21 cellular contexts compared by ENCODE assay signal in genomic region chr7:123673137-123673732, GRCh38. TPM values are rescaled to one million over a fixed set of nuclear protein-coding genes. Genes with fewer than 3 reads are reported as not detected.
A peak's percentile ranks its signal among the peaks of the same experiment; 100 is the strongest.
DNase-seq lines count a peak whose midpoint lies in the region; ATAC-seq, FAIRE-seq and TF ChIP-seq lines count a peak whose summit lies in the region.
"Had no signal": no experiment of that assay in that cellular context is flagged by ENCODE, and none has a peak within 500 bp of the region (broad histone marks: within the 10 kb centered on the region; RNA-seq: fewer than 3 reads in every experiment).

No MANE protein-coding gene starts in this region.

- H3K36me3 ChIP-seq in HepG2 (replicated peaks in 1 of 2; ENCODE audit: control insufficient read depth in 1 of 2, insufficient read depth in 2 of 2, low read length in 2 of 2) = no peaks in the 10 kb centered on the region; a peak in 1 of 5 replicates
- H3K36me3 ChIP-seq in right lobe of liver = no peaks in the 10 kb centered on the region
- no peaks in the 10 kb centered on the region for H3K36me3 ChIP-seq in mucosa of descending colon (ENCODE audit: low read depth)
- no peaks in the 10 kb centered on the region for H3K36me3 ChIP-seq in body of pancreas (replicated peaks in 1 of 2; ENCODE audit: insufficient read depth in 1 of 2, low read depth in 2 of 2)
- H3K36me3 ChIP-seq: Peyer's patch, SJSA1 had no signal

- H3K4me1 ChIP-seq in HepG2 (ENCODE audit: insufficient read depth, low read length) = no peaks in the 10 kb centered on the region
- H3K4me1 ChIP-seq in right lobe of liver = peaks cover 0 to 32% (median 9%) of the 10 kb centered on the region in 4 donors
- H3K4me1 ChIP-seq in mucosa of descending colon (ENCODE audit: low read depth) = no peaks in the 10 kb centered on the region
- H3K4me1 ChIP-seq in body of pancreas = no peaks in the 10 kb centered on the region
- H3K4me1 ChIP-seq: Peyer's patch, SJSA1 had no signal

- H3K9me3 ChIP-seq in HepG2 (ENCODE audit: low read length) = no peaks in the 10 kb centered on the region
- no peaks in the 10 kb centered on the region for H3K9me3 ChIP-seq in right lobe of liver
- H3K9me3 ChIP-seq in mucosa of descending colon = no peaks in the 10 kb centered on the region
- no peaks in the 10 kb centered on the region for H3K9me3 ChIP-seq in body of pancreas
- H3K9me3 ChIP-seq: Peyer's patch, SJSA1 had no signal

- H4K20me1 ChIP-seq in HepG2 (ENCODE audit: insufficient read depth, low read length) = no peaks in the 10 kb centered on the region

- no peak for TF ChIP-seq RAD21 in HepG2 (CRISPR knock-in tag; IDR thresholded peaks at IDR 0.05)

- no TSS peak for BruUV-seq in HepG2 (replicated peaks; lab: Mats Ljungman, UMichigan)

- intact Hi-C loops in HepG2 (cut with micrococcal nuclease; ENCODE audit: unreplicated experiment) = no loop called here
- intact Hi-C loops in right lobe of liver (cut with DNase I) = no loop called here
- intact Hi-C loops in mucosa of descending colon (cut with DNase I, micrococcal nuclease) = loop anchor here in 1 of 2 donors (10.0 kb wide), 1 partner anchor 428 kb away; no protein-coding TSS in a partner anchor
- intact Hi-C loops in body of pancreas (cut with DNase I) = loop anchor here (10.0 kb wide), 1 partner anchor 192 kb away; no protein-coding TSS in a partner anchor

- DNase-seq in HepG2 (ENCODE audit: low spot score) (no peak), right lobe of liver (no peak), epithelial cell of prostate (ENCODE audit: low read depth, low spot score) (no peak), mucosa of descending colon (no peak), HTR-8/SVneo (ENCODE audit: insufficient read length, low spot score) (no peak), NCI-H2029 treated with DMSO at 0.1 percent for 48 hours (lab: John Stamatoyannopoulos, UW) (no peak), body of pancreas (no peak)
- DNase-seq: ACHN; CD4-positive, CD25-positive, alpha-beta regulatory T cell; H9; KG1; MM.1S; NCI-H1105; NCI-H187; NCI-H2171 treated with DMSO at 0.1 percent for 48 hours; NCI-H510A; NCI-H82; Peyer's patch had no signal

- H3K4me3 ChIP-seq in HepG2 (replicated peaks in 1 of 3; ENCODE audit: insufficient read depth in 1 of 3, low read depth in 2 of 3, low read length in 3 of 3) (no peak overlapping the region), right lobe of liver (no peak overlapping the region), mucosa of descending colon (no peak overlapping the region), body of pancreas (no peak overlapping the region)
- H3K4me3 ChIP-seq: Peyer's patch, SJSA1 had no signal

- TF ChIP-seq CTCF in HepG2 (CRISPR knock-in tag; IDR thresholded peaks at IDR 0.05) (no peak), right lobe of liver (IDR thresholded peaks at IDR 0.05) (no peak), mucosa of descending colon (IDR thresholded peaks at IDR 0.05) (no peak), body of pancreas (IDR thresholded peaks at IDR 0.05) (no peak)

- H3K27ac ChIP-seq in HepG2 (ENCODE audit: extremely low read length, insufficient read depth, low read length) (no peak overlapping the region), right lobe of liver (no peak overlapping the region), epithelial cell of prostate (peak overlapping the region; percentile 79), body of pancreas (no peak overlapping the region)
- H3K27ac ChIP-seq: Peyer's patch, SJSA1 had no signal

- no peak overlapping the region for H3K4me2 ChIP-seq in HepG2 (ENCODE audit: low read depth, low read length)

- WGBS in HepG2 (ENCODE audit: low lambda C conversion rate) = 93% methylated on average over 5 of the region's 5 CpGs
- 85% methylated on average over 5 of the region's 5 CpGs for WGBS in right lobe of liver (ENCODE audit: insufficient coverage, low coverage, low lambda C conversion rate, missing lambda C conversion rate)
- 89 to 94% methylated on average over 5 of the region's 5 CpGs for WGBS in body of pancreas, 2 donors

- POLR2A ChIA-PET in HepG2 (lab: Yijun Ruan, JAX) = no interaction called here

- H3K27me3 ChIP-seq in HepG2 (ENCODE audit: control insufficient read depth in 1 of 2, insufficient read depth in 2 of 2, low read length in 2 of 2) (no peaks in the 10 kb centered on the region), right lobe of liver (no peaks in the 10 kb centered on the region), body of pancreas (no peaks in the 10 kb centered on the region)
- H3K27me3 ChIP-seq: Peyer's patch had no signal

- ATAC-seq in HepG2 (peak; percentile 20; the same call in 2 of the 3 replicates), right lobe of liver (no peak), mucosa of descending colon (peak; percentile 28), body of pancreas (no peak), HG03571 (IDR thresholded peaks at IDR 0.05; ENCODE audit: unreplicated experiment) (no peak)

- FAIRE-seq in HepG2 (lab: Jason Lieb, UNC) (no peak), HTR-8/SVneo (lab: Jason Lieb, UNC) (no peak)
- FAIRE-seq: GM18507 had no signal

- TF ChIP-seq EP300 in HepG2 (IDR thresholded peaks at IDR 0.05; ENCODE audit: low read depth in 2 of 2, low read length in 2 of 2) (no peak), HepG2 (CRISPR knock-in tag; IDR thresholded peaks at IDR 0.05; ENCODE audit: borderline replicate concordance) (no peak)

- CTCF ChIA-PET in HepG2 (lab: Yijun Ruan, JAX; ENCODE audit: low intra/inter-chr PET ratio, low total read pairs) = no interaction called here

- H3K79me2 ChIP-seq in HepG2 (ENCODE audit: insufficient read depth, low read length) = no peaks in the 10 kb centered on the region

- no peak overlapping the region for H3K9ac ChIP-seq in HepG2 (ENCODE audit: insufficient read depth, low read depth, low read length)

- TF ChIP-seq POLR2A in HepG2 (IDR thresholded peaks at IDR 0.05; ENCODE audit: insufficient read depth in 1 of 2, low read depth in 2 of 2, low read length in 2 of 2) (0 out of 4 replicates have a peak, but pooled peaks of 1 of the 2 experiments have one; percentile 11), right lobe of liver (IDR thresholded peaks at IDR 0.05) (no peak), body of pancreas (IDR thresholded peaks at IDR 0.05) (no peak)

- in situ Hi-C loops in HepG2 (cut with HindIII; ENCODE audit: extremely low pct_ligation_motif_present, low pct_unique_long_range_greater_than_20kb) = no loop called here

- H2AFZ ChIP-seq in HepG2 (ENCODE audit: low read length) = no peak overlapping the region

TF ChIP-seq in HepG2, 621 proteins besides CTCF, POLR2A, EP300 and RAD21:
- peak; percentile 64; the same call in 1 of the 2 replicates for TF ChIP-seq PAF1 (CRISPR knock-in tag; IDR thresholded peaks at IDR 0.05)
- TF ChIP-seq MEF2D (CRISPR knock-in tag; IDR thresholded peaks at IDR 0.05) = no peak
- peak; percentile 52 for TF ChIP-seq RBM22 (optimal IDR thresholded peaks at IDR 0.05; ENCODE audit: low read length)
- no peak for TF ChIP-seq KLF6 (CRISPR knock-in tag; IDR thresholded peaks at IDR 0.05)

RNA-seq across cellular contexts. Expression of gene LMOD2, which starts 17.6 kb away (rescaled TPM):
- total RNA-seq in HepG2 (2016; rRNA removed; fragmentation: Illumina TruSeq; extraction: Trizol) = not detected in 2 replicates
- total RNA-seq in HepG2 (2016; cell fraction: cytosol; rRNA removed; fragmentation: Illumina TruSeq; extraction: Trizol; ENCODE audit: low read depth) = not detected in 2 replicates
- total RNA-seq in HepG2 (2016; cell fraction: insoluble cytoplasmic fraction; rRNA removed; fragmentation: Illumina TruSeq; extraction: Trizol) = not detected in 2 replicates
- not detected in 2 replicates for total RNA-seq in HepG2 (2016; cell fraction: membrane; rRNA removed; fragmentation: Illumina TruSeq; extraction: Trizol)
- not detected in 2 replicates for total RNA-seq in HepG2 (2016; cell fraction: nucleus; rRNA removed; fragmentation: Illumina TruSeq; extraction: Trizol)
- polyA plus RNA-seq in HepG2 (2011; rRNA removed) = not detected in 2 replicates
- polyA plus RNA-seq in HepG2 (2011; cell fraction: cytosol; rRNA removed) = not detected in 2 replicates
- not detected in 2 replicates for polyA plus RNA-seq in HepG2 (2011; cell fraction: nucleus; rRNA removed)
- polyA plus RNA-seq in HepG2 (2012) = not detected in 2 replicates
- not detected in 2 replicates for polyA plus RNA-seq in HepG2 (2016; cell fraction: cytosol; fragmentation: Illumina TruSeq; extraction: Trizol; ENCODE audit: low read depth)
- not detected in 2 replicates for polyA plus RNA-seq in HepG2 (2016; cell fraction: insoluble cytoplasmic fraction; fragmentation: Illumina TruSeq; extraction: Trizol; ENCODE audit: low read depth)
- not detected in 2 replicates for polyA plus RNA-seq in HepG2 (2016; cell fraction: membrane; fragmentation: Illumina TruSeq; extraction: Trizol; ENCODE audit: low read depth)
- not detected in 2 replicates for polyA plus RNA-seq in HepG2 (2016; cell fraction: nucleus; fragmentation: Illumina TruSeq; extraction: Trizol; ENCODE audit: insufficient read depth, low read depth)
- not detected in 2 replicates for polyA minus RNA-seq in HepG2 (2011; rRNA and poly(A)+ RNA removed; ENCODE audit: low replicate concordance)
- polyA minus RNA-seq in HepG2 (2011; cell fraction: cytosol; rRNA and poly(A)+ RNA removed) = not detected in 2 replicates
- polyA minus RNA-seq in HepG2 (2011; cell fraction: nucleus; rRNA and poly(A)+ RNA removed) = not detected in 2 replicates
- under 1 TPM in 1 of 6 experiments, not detected in 5; 0.37 TPM for total RNA-seq in right lobe of liver
- under 1 TPM in 1 of 3 donors, not detected in 2; 0.63 TPM for total RNA-seq in mucosa of descending colon
- not detected for total RNA-seq in body of pancreas
- total RNA-seq: CD4-positive, CD25-positive, alpha-beta regulatory T cell; H9; Peyer's patch; SJSA1 had no signal

Comparison
In these comparisons a context has a peak if more than half of its experiments do, and no peak if none do; other contexts are left out.
1. ATAC-seq: peak in HepG2 (single experiment) and mucosa of descending colon (single experiment); none in right lobe of liver (0 of 4), body of pancreas (single experiment) and HG03571 (single experiment).